ENCODE assay signal across 8 cellular contexts in the genomic region with DNA sequence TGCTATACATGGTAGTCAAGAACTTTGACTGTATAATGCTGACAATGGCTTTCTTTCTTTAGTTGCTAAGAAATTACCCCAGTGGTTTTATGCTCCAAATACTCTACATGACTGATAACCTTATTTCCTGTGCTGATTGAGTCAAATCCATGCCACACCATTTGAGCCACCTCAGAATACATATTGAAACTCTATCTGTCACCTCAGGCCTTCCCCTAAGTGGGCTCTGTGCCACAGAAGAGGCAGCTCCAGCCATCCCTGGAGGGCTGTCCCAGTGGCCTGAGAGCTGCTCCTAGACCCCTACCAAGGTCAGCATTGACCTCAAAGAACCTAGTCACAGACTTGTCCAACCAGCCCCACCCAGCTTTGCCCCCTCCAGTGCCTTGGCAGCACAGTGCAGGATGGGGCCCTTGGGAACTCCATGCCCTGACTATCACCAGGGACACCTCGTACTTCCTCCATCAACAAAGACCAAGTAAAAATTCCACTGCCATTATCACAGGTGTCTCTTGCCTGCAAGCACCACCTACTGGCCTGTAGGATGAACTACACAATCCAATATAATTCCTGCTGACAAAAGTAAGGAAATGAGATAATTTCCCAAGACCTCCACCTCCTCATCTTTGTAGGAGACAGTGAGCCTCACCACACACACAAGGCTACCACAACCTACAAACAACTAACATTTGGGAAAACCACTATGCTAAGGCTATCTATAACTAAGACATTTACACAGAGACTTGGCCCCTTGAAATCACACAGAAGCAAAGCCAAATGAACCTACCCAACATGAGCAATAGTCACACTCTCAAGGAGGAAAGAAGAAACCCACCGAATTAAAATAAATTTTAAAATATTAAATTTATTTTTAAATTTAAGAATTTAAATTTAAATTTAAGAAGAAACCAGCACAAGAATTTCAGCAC.
DNase-seq lines count a peak whose midpoint lies in the region; ATAC-seq and TF ChIP-seq lines count a peak whose summit lies in the region.

No MANE protein-coding gene starts in this region.

- H3K27ac Mint-ChIP-seq in effector memory CD8-positive, alpha-beta T cell = no peak overlapping the region

- CTCF ChIA-PET in Panc1 (lab: Charles Lee) = no interaction called here

- no TSS peak for BruUV-seq in Panc1 (replicated peaks; lab: Mats Ljungman, UMichigan)

- no peaks in the 10 kb centered on the region for H3K36me3 Mint-ChIP-seq in effector memory CD8-positive, alpha-beta T cell (ENCODE audit: insufficient read depth)

- no peaks in the 10 kb centered on the region for H3K4me1 Mint-ChIP-seq in effector memory CD8-positive, alpha-beta T cell (ENCODE audit: low read depth in 2 of 2)

- WGBS in gastroesophageal sphincter (ENCODE audit: low coverage in 1 of 2), 2 donors = 75 to 77% methylated on average over 1 to 2 of the region's 2 CpGs

- DNase-seq in Panc1 (ENCODE audit: low read depth, low spot score) = peak; percentile 10
- DNase-seq in activated CD4-positive, alpha-beta T cell treated with anti-CD3 and anti-CD28 coated beads for 48 hours = no peak
- DNase-seq in effector memory CD8-positive, alpha-beta T cell = no peak
- DNase-seq in NK-92 treated with Interleukin-12 subunit alpha and Interleukin-12 subunit beta, amount 100 ng/mL, for 24 hours (lab: John Stamatoyannopoulos, UW) = no peak

- H3K4me3 ChIP-seq in Panc1 (ENCODE audit: low read depth in 2 of 2, low read length in 2 of 2) = no peak overlapping the region
- H3K4me3 ChIP-seq in gastroesophageal sphincter = no peak overlapping the region

- peak; percentile 73 for ATAC-seq in GM19023 (IDR thresholded peaks at IDR 0.05; ENCODE audit: unreplicated experiment)
- peak; percentile 91 for ATAC-seq in HG03064 (IDR thresholded peaks at IDR 0.05; ENCODE audit: low read depth, unreplicated experiment)
- ATAC-seq in Panc1 = no peak
- ATAC-seq in gastroesophageal sphincter = no peak
- ATAC-seq in effector memory CD8-positive, alpha-beta T cell (replicated peaks) = no peak

- H3K36me3 ChIP-seq in Panc1 (ENCODE audit: control insufficient read depth, insufficient read depth, low read length) (no peaks in the 10 kb centered on the region), gastroesophageal sphincter (no peaks in the 10 kb centered on the region)

- 0 out of 2 replicates have a peak, but pooled peaks cover 3% of the 10 kb centered on the region for H3K9me3 ChIP-seq in Panc1 (ENCODE audit: control insufficient read depth, insufficient read depth, low read depth, low read length)
- peaks cover 0 to 18% (median 2%) of the 10 kb centered on the region in 3 donors for H3K9me3 ChIP-seq in gastroesophageal sphincter

- H3K27me3 ChIP-seq in Panc1 (ENCODE audit: control insufficient read depth, insufficient read depth, low read length) (no peaks in the 10 kb centered on the region), gastroesophageal sphincter (no peaks in the 10 kb centered on the region)

- in situ Hi-C loops in Panc1 (cut with HindIII; ENCODE audit: low pct_unique_long_range_greater_than_20kb, low sequenced_read_pairs) = no loop called here

- no peak for TF ChIP-seq POLR2A in gastroesophageal sphincter (IDR thresholded peaks at IDR 0.05)

- no peak overlapping the region for H3K4me3 Mint-ChIP-seq in effector memory CD8-positive, alpha-beta T cell

- TF ChIP-seq EP300 in gastroesophageal sphincter (IDR thresholded peaks at IDR 0.05) = no peak

- TF ChIP-seq CTCF in C4-2B (conservative IDR thresholded peaks at IDR 0.05) (peak; percentile 82), Panc1 (IDR thresholded peaks at IDR 0.05) (peak; percentile 68), gastroesophageal sphincter (IDR thresholded peaks at IDR 0.05) (peak in 3 of 4 experiments; percentile 22 to 56 (median 30))

- intact Hi-C loops in Panc1 (cut with micrococcal nuclease; ENCODE audit: unreplicated experiment) = no loop called here

- peaks cover 7 to 14% of the 10 kb centered on the region in 2 donors for H3K9me3 Mint-ChIP-seq in effector memory CD8-positive, alpha-beta T cell

- POLR2A ChIA-PET in Panc1 (lab: Charles Lee) = no interaction called here

- H3K27me3 Mint-ChIP-seq in effector memory CD8-positive, alpha-beta T cell = no peaks in the 10 kb centered on the region

- no peak overlapping the region for H3K27ac ChIP-seq in C4-2B
- H3K27ac ChIP-seq in Panc1 (ENCODE audit: low read length) = no peak overlapping the region
- no peak overlapping the region for H3K27ac ChIP-seq in gastroesophageal sphincter

- H3K4me1 ChIP-seq in Panc1 (ENCODE audit: control insufficient read depth, insufficient read depth, low read length) = no peaks in the 10 kb centered on the region
- no peaks in the 10 kb centered on the region for H3K4me1 ChIP-seq in gastroesophageal sphincter

Comparison
In these comparisons a context has a peak if more than half of its experiments do, and no peak if none do; other contexts are left out.
1. CTCF ChIP-seq: peak in every context shown above with its lines; median percentile 82 in C4-2B; 68 in Panc1; 30 in gastroesophageal sphincter.
2. ATAC-seq: peak in GM19023 (single experiment) and HG03064 (single experiment); none in Panc1 (single experiment), gastroesophageal sphincter (single experiment) and effector memory CD8-positive, alpha-beta T cell (single experiment).